3 cellular contexts compared by ENCODE assay signal in the genomic region with DNA sequence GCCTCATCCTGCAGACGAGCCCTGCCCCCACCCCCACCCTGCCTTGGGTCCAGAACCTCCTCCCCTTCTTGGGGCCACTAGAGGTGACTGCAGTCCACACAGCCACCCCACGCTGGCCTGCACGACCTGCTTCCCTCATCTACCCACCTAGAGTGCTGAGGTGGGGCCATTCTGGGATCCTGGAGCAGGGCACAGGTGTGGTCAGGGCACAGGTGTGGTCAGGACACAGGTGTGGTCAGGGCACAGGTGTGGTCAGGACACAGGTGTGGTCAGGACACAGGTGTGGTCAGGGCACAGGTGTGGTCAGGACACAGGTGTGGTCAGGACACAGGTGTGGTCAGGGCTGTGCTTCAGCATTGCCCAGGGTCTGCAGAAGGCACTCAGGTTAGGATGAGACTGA. TPM values are rescaled to one million over a fixed set of nuclear protein-coding genes. Genes with fewer than 3 reads are reported as not detected.
"Had no signal": no experiment of that assay in that cellular context is flagged by ENCODE, and none has a peak within 500 bp of the region (broad histone marks: within the 10 kb centered on the region; RNA-seq: fewer than 3 reads in every experiment).

No MANE protein-coding gene starts in this region.

RNA-seq across cellular contexts. Expression of a gene that starts 17.6 kb away (rescaled TPM):
- total RNA-seq: NCI-H460, Right ventricle myocardium superior, SJSA1 had no signal
